1 cellular context compared by ENCODE assay signal in the genomic region with DNA sequence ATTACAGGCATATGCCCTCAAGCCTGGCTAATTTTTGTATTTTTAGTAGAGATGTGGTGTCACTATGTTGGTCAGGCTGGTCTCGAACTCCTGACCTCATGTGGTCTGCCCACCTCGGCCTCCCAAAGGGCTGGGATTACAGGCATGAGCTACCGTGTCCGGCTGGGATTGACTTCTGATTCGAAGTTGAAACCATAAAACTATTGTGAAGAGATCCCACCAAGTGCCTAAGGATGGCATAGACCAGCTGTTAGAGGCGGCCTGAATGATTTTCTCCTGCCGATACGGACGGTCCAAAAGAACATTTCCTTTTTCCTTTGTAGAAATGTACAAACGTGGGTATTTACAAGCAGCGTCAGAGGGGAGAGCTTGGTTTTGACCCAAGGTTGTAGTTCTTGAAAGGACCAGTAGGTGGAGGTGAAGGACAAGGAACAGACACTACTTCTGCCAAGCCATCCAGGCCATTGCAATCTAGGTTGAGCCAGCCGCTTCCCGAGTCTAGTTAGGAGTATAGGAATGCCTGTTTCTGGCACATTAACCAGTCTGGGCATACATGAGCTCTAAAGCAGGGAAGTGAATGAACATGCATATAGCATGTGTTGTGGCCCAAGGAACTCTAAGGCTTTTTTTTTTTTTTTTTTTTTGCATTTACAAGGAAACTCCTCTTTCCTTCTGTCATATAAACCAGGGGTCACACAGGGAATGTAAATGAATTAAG.
TF ChIP-seq lines count a peak whose summit lies in the region.

No MANE protein-coding gene starts in this region.

TF ChIP-seq in K562, 482 proteins besides CTCF, POLR2A, EP300 and RAD21:
- TF ChIP-seq SETDB1 (IDR thresholded peaks at IDR 0.05; ENCODE audit: low read length) (no peak), MCM3 (IDR thresholded peaks at IDR 0.05) (no peak), CC2D1A (IDR thresholded peaks at IDR 0.05) (peak; percentile 57), ZNF347 (CRISPR knock-in tag; IDR thresholded peaks at IDR 0.05; ENCODE audit: low read depth) (no peak), HCFC1 (IDR thresholded peaks at IDR 0.05; ENCODE audit: low read depth, low read length) (0 out of 2 replicates have a peak, but pooled peaks have one; percentile 10), NCOA6 (IDR thresholded peaks at IDR 0.05) (no peak), JUND (IDR thresholded peaks at IDR 0.05; ENCODE audit: borderline replicate concordance, low read depth, low read length) (peak; percentile 25; the same call in 1 of the 2 replicates), JUND (tag; IDR thresholded peaks at IDR 0.05; ENCODE audit: borderline replicate concordance, low read depth, low read length) (no peak), ERF (CRISPR knock-in tag; IDR thresholded peaks at IDR 0.05) (no peak), ZNF253 (CRISPR knock-in tag; conservative IDR thresholded peaks at IDR 0.05) (no peak), STAG1 (CRISPR knock-in tag; IDR thresholded peaks at IDR 0.05; ENCODE audit: borderline replicate concordance) (peak; percentile 77; the same call in 1 of the 2 replicates), FOXJ3 (CRISPR knock-in tag; IDR thresholded peaks at IDR 0.05) (no peak), KAT7 (CRISPR knock-in tag; IDR thresholded peaks at IDR 0.05; ENCODE audit: borderline replicate concordance) (no peak), HLTF (IDR thresholded peaks at IDR 0.05) (no peak), HOXB6 (CRISPR knock-in tag; IDR thresholded peaks at IDR 0.05; ENCODE audit: borderline replicate concordance) (no peak), HDGF (IDR thresholded peaks at IDR 0.05) (no peak), GTF2F1 (IDR thresholded peaks at IDR 0.05; ENCODE audit: low read depth, low read length) (no peak), JUNB (CRISPR knock-in tag; conservative IDR thresholded peaks at IDR 0.05) (no peak), TAF15 (IDR thresholded peaks at IDR 0.05; ENCODE audit: low read depth, low read length) (no peak), MAFK (IDR thresholded peaks at IDR 0.05; ENCODE audit: low read length) (0 out of 2 replicates have a peak, but pooled peaks have one; percentile 6), SMC3 (conservative IDR thresholded peaks at IDR 0.05; ENCODE audit: insufficient read depth, low read depth, low read length) (peak; percentile 82), HDAC6 (IDR thresholded peaks at IDR 0.05; ENCODE audit: low read depth, low read length) (no peak), ZNF707 (CRISPR knock-in tag; conservative IDR thresholded peaks at IDR 0.05) (no peak), KLF13 (tag; IDR thresholded peaks at IDR 0.05; ENCODE audit: borderline replicate concordance, low read depth) (no peak), ZFP36 (IDR thresholded peaks at IDR 0.05; ENCODE audit: low read depth, low read length, partially characterized antibody) (no peak), SIN3A (IDR thresholded peaks at IDR 0.05; ENCODE audit: borderline replicate concordance in 2 of 2, control insufficient read depth in 1 of 2, low read depth in 2 of 2, low read length in 2 of 2) (no peak), FOXJ2 (tag; IDR thresholded peaks at IDR 0.05) (no peak), HNRNPK (IDR thresholded peaks at IDR 0.05; ENCODE audit: low read depth, low read length, poor library complexity, severe bottlenecking) (no peak), KDM5B (IDR thresholded peaks at IDR 0.05; ENCODE audit: insufficient replicate concordance, low read depth, low read length) (no peak), CCAR2 (IDR thresholded peaks at IDR 0.05; ENCODE audit: low read depth, low read length) (no peak), HIVEP1 (CRISPR knock-in tag; IDR thresholded peaks at IDR 0.05) (no peak), BDP1 (IDR thresholded peaks at IDR 0.05; ENCODE audit: insufficient read depth, insufficient read length) (no peak), MTF1 (CRISPR knock-in tag; IDR thresholded peaks at IDR 0.05; ENCODE audit: borderline replicate concordance) (no peak), ARID2 (IDR thresholded peaks at IDR 0.05) (peak; percentile 16; the same call in 1 of the 2 replicates), PHB (CRISPR knock-in tag; IDR thresholded peaks at IDR 0.05) (no peak), ZNF76 (CRISPR knock-in tag; IDR thresholded peaks at IDR 0.05; ENCODE audit: borderline replicate concordance) (no peak), TAL1 (IDR thresholded peaks at IDR 0.05) (no peak), SNRNP70 (optimal IDR thresholded peaks at IDR 0.05; ENCODE audit: low read depth, low read length) (no peak), KLF16 (IDR thresholded peaks at IDR 0.05) (0 out of 2 replicates have a peak, but pooled peaks have one; percentile 7), FOXK2 (conservative IDR thresholded peaks at IDR 0.05 in 1 of 2, IDR thresholded peaks at IDR 0.05 in 1 of 2; ENCODE audit: low read depth in 2 of 2) (peak; percentile 52 to 53; a peak in 2 of 4 replicates), L3MBTL2 (IDR thresholded peaks at IDR 0.05) (no peak), ZNF274 (IDR thresholded peaks at IDR 0.05; ENCODE audit: borderline replicate concordance, low read depth, low read length) (no peak), TBP (optimal IDR thresholded peaks at IDR 0.05; ENCODE audit: low read depth, low read length) (no peak), ZNF165 (CRISPR knock-in tag; IDR thresholded peaks at IDR 0.05; ENCODE audit: borderline replicate concordance) (no peak), CBFA2T2 (conservative IDR thresholded peaks at IDR 0.05) (no peak)
- TF ChIP-seq, protein P1, sequence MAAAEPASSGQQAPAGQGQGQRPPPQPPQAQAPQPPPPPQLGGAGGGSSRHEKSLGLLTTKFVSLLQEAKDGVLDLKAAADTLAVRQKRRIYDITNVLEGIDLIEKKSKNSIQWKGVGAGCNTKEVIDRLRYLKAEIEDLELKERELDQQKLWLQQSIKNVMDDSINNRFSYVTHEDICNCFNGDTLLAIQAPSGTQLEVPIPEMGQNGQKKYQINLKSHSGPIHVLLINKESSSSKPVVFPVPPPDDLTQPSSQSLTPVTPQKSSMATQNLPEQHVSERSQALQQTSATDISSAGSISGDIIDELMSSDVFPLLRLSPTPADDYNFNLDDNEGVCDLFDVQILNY (CRISPR knock-in tag; IDR thresholded peaks at IDR 0.05) = no peak
- TF ChIP-seq, protein P2, sequence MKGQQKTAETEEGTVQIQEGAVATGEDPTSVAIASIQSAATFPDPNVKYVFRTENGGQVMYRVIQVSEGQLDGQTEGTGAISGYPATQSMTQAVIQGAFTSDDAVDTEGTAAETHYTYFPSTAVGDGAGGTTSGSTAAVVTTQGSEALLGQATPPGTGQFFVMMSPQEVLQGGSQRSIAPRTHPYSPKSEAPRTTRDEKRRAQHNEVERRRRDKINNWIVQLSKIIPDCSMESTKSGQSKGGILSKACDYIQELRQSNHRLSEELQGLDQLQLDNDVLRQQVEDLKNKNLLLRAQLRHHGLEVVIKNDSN (CRISPR knock-in tag; IDR thresholded peaks at IDR 0.05) = no peak
- TF ChIP-seq, protein P3, sequence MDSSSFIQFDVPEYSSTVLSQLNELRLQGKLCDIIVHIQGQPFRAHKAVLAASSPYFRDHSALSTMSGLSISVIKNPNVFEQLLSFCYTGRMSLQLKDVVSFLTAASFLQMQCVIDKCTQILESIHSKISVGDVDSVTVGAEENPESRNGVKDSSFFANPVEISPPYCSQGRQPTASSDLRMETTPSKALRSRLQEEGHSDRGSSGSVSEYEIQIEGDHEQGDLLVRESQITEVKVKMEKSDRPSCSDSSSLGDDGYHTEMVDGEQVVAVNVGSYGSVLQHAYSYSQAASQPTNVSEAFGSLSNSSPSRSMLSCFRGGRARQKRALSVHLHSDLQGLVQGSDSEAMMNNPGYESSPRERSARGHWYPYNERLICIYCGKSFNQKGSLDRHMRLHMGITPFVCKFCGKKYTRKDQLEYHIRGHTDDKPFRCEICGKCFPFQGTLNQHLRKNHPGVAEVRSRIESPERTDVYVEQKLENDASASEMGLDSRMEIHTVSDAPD (CRISPR knock-in tag; IDR thresholded peaks at IDR 0.05) = no peak
- TF ChIP-seq, protein P4, sequence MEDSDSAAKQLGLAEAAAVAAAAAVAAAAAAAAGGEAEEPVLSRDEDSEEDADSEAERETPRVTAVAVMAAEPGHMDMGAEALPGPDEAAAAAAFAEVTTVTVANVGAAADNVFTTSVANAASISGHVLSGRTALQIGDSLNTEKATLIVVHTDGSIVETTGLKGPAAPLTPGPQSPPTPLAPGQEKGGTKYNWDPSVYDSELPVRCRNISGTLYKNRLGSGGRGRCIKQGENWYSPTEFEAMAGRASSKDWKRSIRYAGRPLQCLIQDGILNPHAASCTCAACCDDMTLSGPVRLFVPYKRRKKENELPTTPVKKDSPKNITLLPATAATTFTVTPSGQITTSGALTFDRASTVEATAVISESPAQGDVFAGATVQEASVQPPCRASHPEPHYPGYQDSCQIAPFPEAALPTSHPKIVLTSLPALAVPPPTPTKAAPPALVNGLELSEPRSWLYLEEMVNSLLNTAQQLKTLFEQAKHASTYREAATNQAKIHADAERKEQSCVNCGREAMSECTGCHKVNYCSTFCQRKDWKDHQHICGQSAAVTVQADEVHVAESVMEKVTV (CRISPR knock-in tag; IDR thresholded peaks at IDR 0.05) = peak; percentile 77
- TF ChIP-seq, protein P5, sequence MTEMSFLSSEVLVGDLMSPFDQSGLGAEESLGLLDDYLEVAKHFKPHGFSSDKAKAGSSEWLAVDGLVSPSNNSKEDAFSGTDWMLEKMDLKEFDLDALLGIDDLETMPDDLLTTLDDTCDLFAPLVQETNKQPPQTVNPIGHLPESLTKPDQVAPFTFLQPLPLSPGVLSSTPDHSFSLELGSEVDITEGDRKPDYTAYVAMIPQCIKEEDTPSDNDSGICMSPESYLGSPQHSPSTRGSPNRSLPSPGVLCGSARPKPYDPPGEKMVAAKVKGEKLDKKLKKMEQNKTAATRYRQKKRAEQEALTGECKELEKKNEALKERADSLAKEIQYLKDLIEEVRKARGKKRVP (CRISPR knock-in tag; IDR thresholded peaks at IDR 0.05) = no peak
- TF ChIP-seq, protein P6, sequence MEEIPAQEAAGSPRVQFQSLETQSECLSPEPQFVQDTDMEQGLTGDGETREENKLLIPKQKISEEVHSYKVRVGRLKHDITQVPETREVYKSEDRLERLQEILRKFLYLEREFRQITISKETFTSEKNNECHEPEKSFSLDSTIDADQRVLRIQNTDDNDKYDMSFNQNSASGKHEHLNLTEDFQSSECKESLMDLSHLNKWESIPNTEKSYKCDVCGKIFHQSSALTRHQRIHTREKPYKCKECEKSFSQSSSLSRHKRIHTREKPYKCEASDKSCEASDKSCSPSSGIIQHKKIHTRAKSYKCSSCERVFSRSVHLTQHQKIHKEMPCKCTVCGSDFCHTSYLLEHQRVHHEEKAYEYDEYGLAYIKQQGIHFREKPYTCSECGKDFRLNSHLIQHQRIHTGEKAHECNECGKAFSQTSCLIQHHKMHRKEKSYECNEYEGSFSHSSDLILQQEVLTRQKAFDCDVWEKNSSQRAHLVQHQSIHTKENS (CRISPR knock-in tag; IDR thresholded peaks at IDR 0.05) = no peak
- TF ChIP-seq, protein P7, sequence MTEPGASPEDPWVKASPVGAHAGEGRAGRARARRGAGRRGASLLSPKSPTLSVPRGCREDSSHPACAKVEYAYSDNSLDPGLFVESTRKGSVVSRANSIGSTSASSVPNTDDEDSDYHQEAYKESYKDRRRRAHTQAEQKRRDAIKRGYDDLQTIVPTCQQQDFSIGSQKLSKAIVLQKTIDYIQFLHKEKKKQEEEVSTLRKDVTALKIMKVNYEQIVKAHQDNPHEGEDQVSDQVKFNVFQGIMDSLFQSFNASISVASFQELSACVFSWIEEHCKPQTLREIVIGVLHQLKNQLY (CRISPR knock-in tag; conservative IDR thresholded peaks at IDR 0.05) = no peak
- TF ChIP-seq, protein P8, sequence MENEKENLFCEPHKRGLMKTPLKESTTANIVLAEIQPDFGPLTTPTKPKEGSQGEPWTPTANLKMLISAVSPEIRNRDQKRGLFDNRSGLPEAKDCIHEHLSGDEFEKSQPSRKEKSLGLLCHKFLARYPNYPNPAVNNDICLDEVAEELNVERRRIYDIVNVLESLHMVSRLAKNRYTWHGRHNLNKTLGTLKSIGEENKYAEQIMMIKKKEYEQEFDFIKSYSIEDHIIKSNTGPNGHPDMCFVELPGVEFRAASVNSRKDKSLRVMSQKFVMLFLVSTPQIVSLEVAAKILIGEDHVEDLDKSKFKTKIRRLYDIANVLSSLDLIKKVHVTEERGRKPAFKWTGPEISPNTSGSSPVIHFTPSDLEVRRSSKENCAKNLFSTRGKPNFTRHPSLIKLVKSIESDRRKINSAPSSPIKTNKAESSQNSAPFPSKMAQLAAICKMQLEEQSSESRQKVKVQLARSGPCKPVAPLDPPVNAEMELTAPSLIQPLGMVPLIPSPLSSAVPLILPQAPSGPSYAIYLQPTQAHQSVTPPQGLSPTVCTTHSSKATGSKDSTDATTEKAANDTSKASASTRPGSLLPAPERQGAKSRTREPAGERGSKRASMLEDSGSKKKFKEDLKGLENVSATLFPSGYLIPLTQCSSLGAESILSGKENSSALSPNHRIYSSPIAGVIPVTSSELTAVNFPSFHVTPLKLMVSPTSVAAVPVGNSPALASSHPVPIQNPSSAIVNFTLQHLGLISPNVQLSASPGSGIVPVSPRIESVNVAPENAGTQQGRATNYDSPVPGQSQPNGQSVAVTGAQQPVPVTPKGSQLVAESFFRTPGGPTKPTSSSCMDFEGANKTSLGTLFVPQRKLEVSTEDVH (IDR thresholded peaks at IDR 0.05; ENCODE audit: low read depth, partially characterized antibody) = no peak
TF ChIP-seq in K562: peak in this region for 10.
